ENCODE assay signal across 17 cellular contexts in genomic region chr5:89728750-89729149, GRCh38.
DNase-seq lines count a peak whose midpoint lies in the region; ATAC-seq and TF ChIP-seq lines count a peak whose summit lies in the region.
"Had no signal": no experiment of that assay in that cellular context is flagged by ENCODE, and none has a peak within 500 bp of the region (broad histone marks: within the 10 kb centered on the region; RNA-seq: fewer than 3 reads in every experiment).

No MANE protein-coding gene starts in this region.

- no peaks in the 10 kb centered on the region for H3K9me3 ChIP-seq in adrenal gland (replicated peaks in 1 of 3)

- DNase-seq in AG09319 (ENCODE audit: extremely low read depth, low read depth) (peak; percentile 22), adrenal gland (peak in 4 of 7 donors; percentile 9 to 58 (median 27)), Right ventricle myocardium superior (peak; percentile 44), pons (ENCODE audit: low spot score) (peak; percentile 77), CD1c-positive myeloid dendritic cell (ENCODE audit: extremely low spot score) (no peak), ecto neural progenitor cell (ENCODE audit: low spot score) (no peak), kidney glomerular epithelial cell (lab: John Stamatoyannopoulos, UW) (no peak), GF-D8 (lab: John Stamatoyannopoulos, UW) (no peak)
- DNase-seq: activated CD4-positive, alpha-beta T cell treated with anti-CD3 and anti-CD28 coated beads for 1 hour; AML-193; Kasumi-1; naive thymus-derived CD8-positive, alpha-beta T cell; NCI-H2171 treated with DMSO at 0.1 percent for 48 hours; PC-3; stimulated activated CD4-positive, alpha-beta T cell treated with anti-CD3 and anti-CD28 coated beads, Interleukin-15, amount 100 ng/mL, for 24 hours; T-helper 1 cell had no signal

- no peak for TF ChIP-seq POLR2A in adrenal gland (IDR thresholded peaks at IDR 0.05)

- 34 to 43% (median 35%) methylated on average over 5 of the region's 5 CpGs for WGBS in adrenal gland, 4 donors

- H3K27ac ChIP-seq in adrenal gland = no peak overlapping the region
- H3K27ac ChIP-seq: epithelial cell of prostate had no signal

- no peaks in the 10 kb centered on the region for H3K36me3 ChIP-seq in adrenal gland (replicated peaks in 1 of 2)

- no peak for TF ChIP-seq CTCF in AG09319 (IDR thresholded peaks at IDR 0.05; ENCODE audit: low read depth, low read length)
- TF ChIP-seq CTCF in adrenal gland (IDR thresholded peaks at IDR 0.05) = no peak

- no peak overlapping the region for H3K4me3 ChIP-seq in adrenal gland

- ATAC-seq in Right ventricle myocardium superior (ENCODE audit: poor library complexity) = peak; percentile 78
- ATAC-seq: naive thymus-derived CD8-positive, alpha-beta T cell; PC-3 had no signal

- no peaks in the 10 kb centered on the region for H3K27me3 ChIP-seq in adrenal gland

- intact Hi-C loops in adrenal gland (cut with DNase I) = no loop called here
- intact Hi-C loops in Right ventricle myocardium superior (cut with DNase I) = no loop called here

- H3K4me1 ChIP-seq in adrenal gland (replicated peaks in 1 of 2) = no peaks in the 10 kb centered on the region

Comparison
In these comparisons a context has a peak if more than half of its experiments do, and no peak if none do; other contexts are left out.
1. DNase-seq: peak in AG09319 (single experiment), adrenal gland (4 of 7), Right ventricle myocardium superior (single experiment) and pons (single experiment); none in CD1c-positive myeloid dendritic cell (single experiment), ecto neural progenitor cell (single experiment), kidney glomerular epithelial cell (single experiment) and GF-D8 (single experiment).